Comparison of ENCODE assay signal across 9 cellular contexts in the genomic region with DNA sequence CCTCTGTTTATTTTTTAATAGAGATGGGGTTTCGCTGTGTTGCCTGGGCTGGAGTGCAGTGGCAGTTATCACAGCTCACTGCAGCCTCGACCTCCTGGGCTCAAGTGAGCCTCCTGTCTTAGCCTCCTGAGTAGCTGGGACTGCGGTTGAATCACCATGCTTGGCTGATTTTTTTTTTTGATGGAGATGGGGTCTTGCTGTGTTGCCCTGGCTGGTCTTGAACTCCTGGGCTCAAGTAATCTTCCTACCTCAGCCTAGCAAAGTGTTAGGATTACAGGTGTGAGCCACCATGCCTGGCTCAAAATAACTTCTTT. TPM values are rescaled to one million over a fixed set of nuclear protein-coding genes. Genes with fewer than 3 reads are reported as not detected.
A peak's percentile ranks its signal among the peaks of the same experiment; 100 is the strongest.
DNase-seq lines count a peak whose midpoint lies in the region; ATAC-seq and TF ChIP-seq lines count a peak whose summit lies in the region.
"Had no signal": no experiment of that assay in that cellular context is flagged by ENCODE, and none has a peak within 500 bp of the region (broad histone marks: within the 10 kb centered on the region; RNA-seq: fewer than 3 reads in every experiment).

No MANE protein-coding gene starts in this region.

- no peaks in the 10 kb centered on the region for H3K36me3 ChIP-seq in CD8-positive, alpha-beta T cell (ENCODE audit: insufficient read depth, low read length)
- no peaks in the 10 kb centered on the region for H3K36me3 ChIP-seq in esophagus muscularis mucosa
- H3K36me3 ChIP-seq in prostate gland = no peaks in the 10 kb centered on the region

- H3K27me3 ChIP-seq in CD8-positive, alpha-beta T cell (ENCODE audit: insufficient read depth, low read length) = no peaks in the 10 kb centered on the region
- H3K27me3 ChIP-seq in esophagus muscularis mucosa = no peaks in the 10 kb centered on the region
- no peaks in the 10 kb centered on the region for H3K27me3 ChIP-seq in prostate gland (replicated peaks; ENCODE audit: insufficient read depth)

- no peak overlapping the region for H3K27ac ChIP-seq in CD8-positive, alpha-beta T cell (ENCODE audit: low read depth, low read length)
- peak overlapping the region; percentile 86 to 93 (median 88) for H3K27ac ChIP-seq in esophagus muscularis mucosa (replicated peaks in 1 of 4)
- peak overlapping the region; percentile 79 to 85 for H3K27ac ChIP-seq in prostate gland

- TF ChIP-seq POLR2A in esophagus muscularis mucosa (IDR thresholded peaks at IDR 0.05; ENCODE audit: low read depth) (no peak), prostate gland (IDR thresholded peaks at IDR 0.05) (no peak)

- no peaks in the 10 kb centered on the region for H3K27me3 Mint-ChIP-seq in CD8-positive, alpha-beta T cell (ENCODE audit: low read depth)
- no peaks in the 10 kb centered on the region for H3K27me3 Mint-ChIP-seq in T-helper 17 cell

- 68% methylated on average over 3 of the region's 3 CpGs for WGBS in esophagus muscularis mucosa
- 70% methylated on average over 3 of the region's 3 CpGs for WGBS in prostate gland

- CTCF ChIA-PET in CD8-positive, alpha-beta T cell (lab: Charles Lee) = interaction anchor here (1.0 to 1.1 kb wide), 2 partner anchors 85 to 105 kb away, joined by 3 read pairs; no protein-coding TSS in a partner anchor

- ATAC-seq in CD8-positive, alpha-beta T cell = no peak
- ATAC-seq in T-helper 17 cell = no peak

- peak overlapping the region; percentile 88 for H3K4me3 Mint-ChIP-seq in CD8-positive, alpha-beta T cell
- peak overlapping the region; percentile 94 for H3K4me3 Mint-ChIP-seq in T-helper 17 cell

- H3K27ac Mint-ChIP-seq in CD8-positive, alpha-beta T cell = no peak overlapping the region
- H3K27ac Mint-ChIP-seq in T-helper 17 cell = peak overlapping the region; percentile 94

- H3K9me3 ChIP-seq in CD8-positive, alpha-beta T cell (ENCODE audit: low read length) = no peaks in the 10 kb centered on the region
- H3K9me3 ChIP-seq in T-helper 17 cell (ENCODE audit: control insufficient read depth, low read length, poor library complexity, severe bottlenecking) (no peaks in the 10 kb centered on the region), esophagus muscularis mucosa (no peaks in the 10 kb centered on the region), prostate gland (no peaks in the 10 kb centered on the region)

- no peak for TF ChIP-seq EP300 in esophagus muscularis mucosa (IDR thresholded peaks at IDR 0.05)

- H3K4me1 Mint-ChIP-seq in CD8-positive, alpha-beta T cell (ENCODE audit: low read depth) = peaks cover 42% of the 10 kb centered on the region
- H3K4me1 Mint-ChIP-seq in T-helper 17 cell = peaks cover 18% of the 10 kb centered on the region

- no peak overlapping the region for H3K4me3 ChIP-seq in CD8-positive, alpha-beta T cell (ENCODE audit: low read depth, low read length)
- peak overlapping the region; percentile 63 to 73 (median 64) for H3K4me3 ChIP-seq in esophagus muscularis mucosa
- peak overlapping the region in 1 of 2 donors; percentile 54 for H3K4me3 ChIP-seq in prostate gland

- peaks cover 9% of the 10 kb centered on the region for H3K4me1 ChIP-seq in CD8-positive, alpha-beta T cell (ENCODE audit: insufficient read depth, low read length)
- H3K4me1 ChIP-seq in esophagus muscularis mucosa (peaks cover 26 to 60% (median 31%) of the 10 kb centered on the region in 4 donors), prostate gland (replicated peaks) (no peaks in the 10 kb centered on the region)

- no peak for DNase-seq in CD8-positive, alpha-beta T cell
- DNase-seq in T-helper 17 cell (no peak), esophagus muscularis mucosa (ENCODE audit: extremely low spot score) (no peak), prostate gland (ENCODE audit: low spot score) (no peak), NCI-H1092 treated with DMSO at 0.1 percent for 48 hours (lab: John Stamatoyannopoulos, UW) (no peak), islet precursor cell (no peak), activated gamma-delta T cell (lab: John Stamatoyannopoulos, UW) (no peak), RKO (ENCODE audit: low spot score) (no peak)
- DNase-seq: NCI-H446 had no signal

- H3K9me3 Mint-ChIP-seq in CD8-positive, alpha-beta T cell = no peaks in the 10 kb centered on the region

- intact Hi-C loops in CD8-positive, alpha-beta T cell (cut with DNase I, micrococcal nuclease) = no loop called here
- intact Hi-C loops in esophagus muscularis mucosa (cut with DNase I) = loop anchor here (10.0 kb wide), 1 partner anchor 160 kb away; the partner anchor contains the start of gene NCAPG2
- intact Hi-C loops in prostate gland (cut with DNase I) = loop anchor here (10.0 kb wide), 1 partner anchor 160 kb away; the partner anchor contains the start of gene NCAPG2

- H3K36me3 Mint-ChIP-seq in CD8-positive, alpha-beta T cell = peaks cover 2% of the 10 kb centered on the region
- no peaks in the 10 kb centered on the region for H3K36me3 Mint-ChIP-seq in T-helper 17 cell (ENCODE audit: low read depth)

- POLR2A ChIA-PET in CD8-positive, alpha-beta T cell (lab: Charles Lee) = interaction anchor here (1.6 to 1.7 kb wide), 2 partner anchors 52 to 159 kb away, joined by 6 to 9 read pairs; partner anchors contain the start of gene NCAPG2

- TF ChIP-seq CTCF in CD8-positive, alpha-beta T cell (IDR thresholded peaks at IDR 0.05) = no peak
- TF ChIP-seq CTCF in esophagus muscularis mucosa (IDR thresholded peaks at IDR 0.05) = no peak
- no peak for TF ChIP-seq CTCF in prostate gland (IDR thresholded peaks at IDR 0.05)

RNA-seq across cellular contexts. Expression of gene DYNC2I1, which starts 8.1 kb away (rescaled TPM):
- 10 to 100 TPM; 13.0 to 14.2 TPM for total RNA-seq in CD8-positive, alpha-beta T cell
- total RNA-seq in T-helper 17 cell (10 to 100 TPM; 12.4 to 15.0 TPM), esophagus muscularis mucosa (10 to 100 TPM; 18.3 to 32.0 (median 24.9) TPM), prostate gland (10 to 100 TPM; 14.3 to 35.0 TPM)

RNA-seq across cellular contexts. Expression of gene ESYT2, which starts 35.2 kb away (rescaled TPM):
- total RNA-seq in CD8-positive, alpha-beta T cell = 10 to 100 TPM; 76.8 to 84.4 TPM
- total RNA-seq in T-helper 17 cell = 100 to 1,000 TPM; 104 to 113 TPM
- 100 to 1,000 TPM; 166 to 235 (median 202) TPM for total RNA-seq in esophagus muscularis mucosa
- total RNA-seq in prostate gland = 10 to 100 TPM; 60.8 to 75.1 TPM

Comparison
In these comparisons a context has a peak if more than half of its experiments do, and no peak if none do; other contexts are left out.
1. intact Hi-C loops: an anchor here in esophagus muscularis mucosa (10.0 kb wide) and prostate gland (10.0 kb wide); none called in CD8-positive, alpha-beta T cell.